ENCODE assay signal across 17 cellular contexts in genomic region chr5:125463441-125464092, GRCh38.
"Had no signal": no experiment of that assay in that cellular context is flagged by ENCODE, and none has a peak within 500 bp of the region (broad histone marks: within the 10 kb centered on the region; RNA-seq: fewer than 3 reads in every experiment).

No MANE protein-coding gene starts in this region.

- DNase-seq: activated CD4-positive, alpha-beta T cell treated with anti-CD3 and anti-CD28 coated beads, Interleukin-2, amount 50 U/mL, for 4 hours; activated naive CD4-positive, alpha-beta T cell; activated naive CD8-positive, alpha-beta T cell treated with anti-CD3 and anti-CD28 coated beads, Interleukin-2, amount 10 ng/mL, durations not matched to agents 7 days and 5 days; activated T-cell treated with anti-CD3 and anti-CD28 coated beads for 4 hours; aorta; effector memory CD4-positive, alpha-beta T cell; islet precursor cell; naive thymus-derived CD8-positive, alpha-beta T cell; posterior cingulate gyrus; stimulated activated CD4-positive, alpha-beta T cell treated with anti-CD3 and anti-CD28 coated beads, Interleukin-15, amount 100 ng/mL, for 24 hours; stimulated activated CD4-positive, alpha-beta T cell treated with anti-CD3 and anti-CD28 coated beads, Interleukin-4, amount 100 ng/mL, for 1 hour; stimulated activated naive B cell treated with anti-CD40 and anti-IgM and Interleukin-4, amounts not matched to agents 10 μg/mL and 1 μg/mL and 100 μg/mL, for 72 hours had no signal

- H3K4me1 ChIP-seq: right atrium auricular region, tibial nerve had no signal

- H3K27me3 ChIP-seq: right atrium auricular region, tibial nerve had no signal

- H3K36me3 ChIP-seq: right atrium auricular region, tibial nerve had no signal

- H3K9me3 Mint-ChIP-seq: stimulated activated naive B cell treated with anti-CD40 and anti-IgM and Interleukin-4, amounts not matched to agents 10 μg/mL and 1 μg/mL and 100 μg/mL, for 72 hours had no signal

- H3K4me3 ChIP-seq: right atrium auricular region, skin epidermis, tibial nerve had no signal

- H3K27ac Mint-ChIP-seq: activated naive CD8-positive, alpha-beta T cell treated with anti-CD3 and anti-CD28 coated beads, Interleukin-2, amount 10 ng/mL, durations not matched to agents 7 days and 5 days; naive thymus-derived CD8-positive, alpha-beta T cell; stimulated activated naive B cell treated with anti-CD40 and anti-IgM and Interleukin-4, amounts not matched to agents 10 μg/mL and 1 μg/mL and 100 μg/mL, for 72 hours had no signal

- ATAC-seq: left lobe of liver; naive thymus-derived CD8-positive, alpha-beta T cell; stimulated activated naive B cell treated with anti-CD40 and anti-IgM and Interleukin-4, amounts not matched to agents 10 μg/mL and 1 μg/mL and 100 μg/mL, for 72 hours had no signal

- H3K9me3 ChIP-seq: right atrium auricular region, tibial nerve had no signal

- H3K36me3 Mint-ChIP-seq: activated naive CD8-positive, alpha-beta T cell treated with anti-CD3 and anti-CD28 coated beads, Interleukin-2, amount 10 ng/mL, durations not matched to agents 7 days and 5 days; naive thymus-derived CD8-positive, alpha-beta T cell; stimulated activated naive B cell treated with anti-CD40 and anti-IgM and Interleukin-4, amounts not matched to agents 10 μg/mL and 1 μg/mL and 100 μg/mL, for 72 hours had no signal

- H3K27me3 Mint-ChIP-seq: activated naive CD8-positive, alpha-beta T cell treated with anti-CD3 and anti-CD28 coated beads, Interleukin-2, amount 10 ng/mL, durations not matched to agents 7 days and 5 days; naive thymus-derived CD8-positive, alpha-beta T cell had no signal

- H3K4me1 Mint-ChIP-seq: activated naive CD8-positive, alpha-beta T cell treated with anti-CD3 and anti-CD28 coated beads, Interleukin-2, amount 10 ng/mL, durations not matched to agents 7 days and 5 days; naive thymus-derived CD8-positive, alpha-beta T cell had no signal

- H3K27ac ChIP-seq: epithelial cell of prostate, right atrium auricular region, skin epidermis, tibial nerve had no signal

- H3K4me3 Mint-ChIP-seq: activated naive CD8-positive, alpha-beta T cell treated with anti-CD3 and anti-CD28 coated beads, Interleukin-2, amount 10 ng/mL, durations not matched to agents 7 days and 5 days; naive thymus-derived CD8-positive, alpha-beta T cell; stimulated activated naive B cell treated with anti-CD40 and anti-IgM and Interleukin-4, amounts not matched to agents 10 μg/mL and 1 μg/mL and 100 μg/mL, for 72 hours had no signal
